In genomic region chr5:9392625-9393024, GRCh38 we compare ENCODE assay signal across 17 cellular contexts.
DNase-seq lines count a peak whose midpoint lies in the region; ATAC-seq, FAIRE-seq and TF ChIP-seq lines count a peak whose summit lies in the region.
"Had no signal": no experiment of that assay in that cellular context is flagged by ENCODE, and none has a peak within 500 bp of the region (broad histone marks: within the 10 kb centered on the region; RNA-seq: fewer than 3 reads in every experiment).

No MANE protein-coding gene starts in this region.

- H3K9me3 ChIP-seq in smooth muscle cell (replicated peaks; ENCODE audit: low read depth) = no peaks in the 10 kb centered on the region
- H3K9me3 ChIP-seq: BLaER1, Caco-2 had no signal

- no peak overlapping the region for H3K9ac ChIP-seq in smooth muscle cell (ENCODE audit: low read depth)
- H3K9ac ChIP-seq: BLaER1 had no signal

- no peak for DNase-seq in HTR-8/SVneo (ENCODE audit: insufficient read length, low spot score)
- DNase-seq in Right ventricle myocardium superior = no peak
- no peak for DNase-seq in left ventricle myocardium superior
- no peak for DNase-seq in smooth muscle cell (lab: John Stamatoyannopoulos, UW; ENCODE audit: unreplicated experiment)
- no peak for DNase-seq in RKO (ENCODE audit: low spot score)
- no peak for DNase-seq in pons (ENCODE audit: low spot score)
- DNase-seq in putamen (ENCODE audit: low spot score) = no peak
- DNase-seq: 8988T; AML-193; Caco-2; CD8-positive, alpha-beta memory T cell; DND-41; GDM1; HCEC 1CT; HFFc6 had no signal

- WGBS in smooth muscle cell (ENCODE audit: low lambda C conversion rate) = 23% methylated on average over 1 of the region's 1 CpG

- peak overlapping the region; percentile 23 for H3K4me2 ChIP-seq in smooth muscle cell
- H3K4me2 ChIP-seq: BLaER1 had no signal

- H2AFZ ChIP-seq in smooth muscle cell (ENCODE audit: low read depth) = no peak overlapping the region

- no peaks in the 10 kb centered on the region for H3F3A ChIP-seq in smooth muscle cell (ENCODE audit: low read depth)

- H3K27ac ChIP-seq in smooth muscle cell (ENCODE audit: low read depth) = no peak overlapping the region
- H3K27ac ChIP-seq: BLaER1 had no signal

- no peak for TF ChIP-seq CTCF in smooth muscle cell (IDR thresholded peaks at IDR 0.05; ENCODE audit: borderline replicate concordance, insufficient read depth, poor library complexity, severe bottlenecking)

- ATAC-seq in Right ventricle myocardium superior (ENCODE audit: poor library complexity) (peak; percentile 89), left ventricle myocardium superior (peak; percentile 94)

- intact Hi-C loops in Right ventricle myocardium superior (cut with DNase I) = no loop called here
- intact Hi-C loops in left ventricle myocardium superior (cut with micrococcal nuclease) = no loop called here

- FAIRE-seq in HTR-8/SVneo (lab: Jason Lieb, UNC) = peak; percentile 69
- FAIRE-seq: GM12892 had no signal

- H3K4me3 ChIP-seq in smooth muscle cell = no peak overlapping the region
- H3K4me3 ChIP-seq: BLaER1 had no signal

- peaks cover 13% of the 10 kb centered on the region for H3K79me2 ChIP-seq in smooth muscle cell (ENCODE audit: low read depth)

- H3K27me3 ChIP-seq in smooth muscle cell (ENCODE audit: low read depth) = no peaks in the 10 kb centered on the region
- H3K27me3 ChIP-seq: BLaER1 had no signal

- no peaks in the 10 kb centered on the region for H4K20me1 ChIP-seq in smooth muscle cell (ENCODE audit: low read depth)
- H4K20me1 ChIP-seq: BLaER1 had no signal

- no peaks in the 10 kb centered on the region for H3K36me3 ChIP-seq in smooth muscle cell (ENCODE audit: low read depth)
- H3K36me3 ChIP-seq: BLaER1 had no signal

- no peaks in the 10 kb centered on the region for H3K4me1 ChIP-seq in smooth muscle cell (ENCODE audit: low read depth)
- H3K4me1 ChIP-seq: BLaER1, Caco-2 had no signal
